23 cellular contexts compared by ENCODE assay signal in the genomic region with DNA sequence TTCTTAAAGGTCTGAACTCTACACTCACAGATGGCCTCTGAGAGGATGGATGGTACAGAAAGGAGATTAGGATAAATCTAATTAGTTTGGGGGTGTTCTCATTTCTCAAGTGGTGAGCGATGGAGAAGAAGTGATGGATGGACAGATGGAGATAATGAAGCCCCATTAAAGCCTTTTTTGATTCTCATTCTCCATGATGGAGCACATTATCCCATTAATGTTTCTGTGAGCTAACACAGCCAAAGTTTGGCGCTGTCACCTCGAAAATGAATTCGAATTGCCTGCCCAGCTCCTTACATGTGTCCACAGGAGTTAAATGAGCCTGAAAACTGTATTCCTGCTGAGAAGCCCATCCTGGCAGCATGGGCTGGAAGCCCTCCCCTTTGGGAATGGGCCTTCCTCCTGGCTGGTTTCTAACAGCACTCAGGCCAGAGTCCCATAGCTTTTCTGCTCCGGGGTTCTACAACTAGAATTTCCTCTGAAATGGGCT.
"Had no signal": no experiment of that assay in that cellular context is flagged by ENCODE, and none has a peak within 500 bp of the region (broad histone marks: within the 10 kb centered on the region; RNA-seq: fewer than 3 reads in every experiment).

No MANE protein-coding gene starts in this region.

- H3K27ac Mint-ChIP-seq: activated B cell treated with CpG ODN at 0.5 μM for 24 hours; activated CD4-positive, alpha-beta T cell treated with anti-CD3 and anti-CD28 coated beads for 36 hours; activated naive CD4-positive, alpha-beta T cell treated with anti-CD3 and anti-CD28 coated beads for 36 hours; natural killer cell treated with Interleukin-12 subunit alpha and Interleukin-12 subunit beta and Interleukin-15 and Interleukin-18, amount 100 ng/mL, for 72 hours; stimulated activated memory B cell treated with anti-CD40 and anti-IgM and Interleukin-4, amounts not matched to agents 10 μg/mL and 1 μg/mL and 100 μg/mL, for 72 hours; T-cell had no signal

- H3K4me3 ChIP-seq: breast epithelium, hepatocyte, stomach, suprapubic skin, tibial nerve had no signal

- H3K36me3 ChIP-seq: breast epithelium, stomach, suprapubic skin, tibial nerve had no signal

- H3K27me3 ChIP-seq: breast epithelium, foreskin keratinocyte, hepatocyte, stomach, suprapubic skin, tibial nerve had no signal

- H3K9me3 ChIP-seq: breast epithelium, stomach, suprapubic skin, tibial nerve had no signal

- ATAC-seq: activated CD4-positive, alpha-beta T cell treated with anti-CD3 and anti-CD28 coated beads for 36 hours; activated T-cell treated with anti-CD3 and anti-CD28 coated beads, Interleukin-2, amount 50 U/mL, for 4 hours; foreskin keratinocyte; left ventricle myocardium superior; natural killer cell treated with Interleukin-12 subunit alpha and Interleukin-12 subunit beta and Interleukin-15 and Interleukin-18, amount 100 ng/mL, for 72 hours; stimulated activated memory B cell treated with anti-CD40 and anti-IgM and Interleukin-4, amounts not matched to agents 10 μg/mL and 1 μg/mL and 100 μg/mL, for 72 hours; T-cell had no signal

- H3K4me3 Mint-ChIP-seq: activated B cell treated with CpG ODN at 0.5 μM for 24 hours; activated CD4-positive, alpha-beta T cell treated with anti-CD3 and anti-CD28 coated beads for 36 hours; activated naive CD4-positive, alpha-beta T cell treated with anti-CD3 and anti-CD28 coated beads for 36 hours; activated T-cell treated with anti-CD3 and anti-CD28 coated beads, Interleukin-2, amount 50 U/mL, for 4 hours; central memory CD8-positive, alpha-beta T cell; natural killer cell treated with Interleukin-12 subunit alpha and Interleukin-12 subunit beta and Interleukin-15 and Interleukin-18, amount 100 ng/mL, for 72 hours; stimulated activated memory B cell treated with anti-CD40 and anti-IgM and Interleukin-4, amounts not matched to agents 10 μg/mL and 1 μg/mL and 100 μg/mL, for 72 hours; T-cell had no signal

- DNase-seq: activated B cell treated with CpG ODN at 0.5 μM for 24 hours; activated CD4-positive, alpha-beta T cell treated with anti-CD3 and anti-CD28 coated beads for 36 hours; activated CD4-positive, alpha-beta T cell treated with anti-CD3 and anti-CD28 coated beads, Interleukin-2, amount 50 U/mL, for 4 hours; activated CD8-positive, alpha-beta memory T cell treated with anti-CD3 and anti-CD28 coated beads for 24 hours; activated CD8-positive, alpha-beta memory T cell treated with anti-CD3 and anti-CD28 coated beads, Interleukin-2, amount 50 U/mL, for 4 hours; activated naive CD4-positive, alpha-beta T cell treated with anti-CD3 and anti-CD28 coated beads for 36 hours; activated T-cell treated with anti-CD3 and anti-CD28 coated beads, Interleukin-2, amount 50 U/mL, for 4 hours; aorta; effector memory CD4-positive, alpha-beta T cell; foreskin keratinocyte; left ventricle myocardium superior; small intestine; stimulated activated CD4-positive, alpha-beta T cell treated with anti-CD3 and anti-CD28 coated beads, Interleukin-15, amount 100 ng/mL, for 24 hours; stomach; T-cell; T1000 had no signal

- H3K27ac ChIP-seq: foreskin keratinocyte, hepatocyte, stomach, suprapubic skin, tibial nerve had no signal

- H3K27me3 Mint-ChIP-seq: activated B cell treated with CpG ODN at 0.5 μM for 24 hours; stimulated activated memory B cell treated with anti-CD40 and anti-IgM and Interleukin-4, amounts not matched to agents 10 μg/mL and 1 μg/mL and 100 μg/mL, for 72 hours had no signal

- H3K36me3 Mint-ChIP-seq: natural killer cell treated with Interleukin-12 subunit alpha and Interleukin-12 subunit beta and Interleukin-15 and Interleukin-18, amount 100 ng/mL, for 72 hours; stimulated activated memory B cell treated with anti-CD40 and anti-IgM and Interleukin-4, amounts not matched to agents 10 μg/mL and 1 μg/mL and 100 μg/mL, for 72 hours had no signal

- H3K4me1 ChIP-seq: breast epithelium, suprapubic skin had no signal

- H3K9me3 Mint-ChIP-seq: activated B cell treated with CpG ODN at 0.5 μM for 24 hours; activated naive CD4-positive, alpha-beta T cell treated with anti-CD3 and anti-CD28 coated beads for 36 hours; activated T-cell treated with anti-CD3 and anti-CD28 coated beads, Interleukin-2, amount 50 U/mL, for 4 hours; central memory CD8-positive, alpha-beta T cell; natural killer cell treated with Interleukin-12 subunit alpha and Interleukin-12 subunit beta and Interleukin-15 and Interleukin-18, amount 100 ng/mL, for 72 hours; stimulated activated memory B cell treated with anti-CD40 and anti-IgM and Interleukin-4, amounts not matched to agents 10 μg/mL and 1 μg/mL and 100 μg/mL, for 72 hours; T-cell had no signal
